Comparison of ENCODE assay signal across 30 cellular contexts in the genomic region with DNA sequence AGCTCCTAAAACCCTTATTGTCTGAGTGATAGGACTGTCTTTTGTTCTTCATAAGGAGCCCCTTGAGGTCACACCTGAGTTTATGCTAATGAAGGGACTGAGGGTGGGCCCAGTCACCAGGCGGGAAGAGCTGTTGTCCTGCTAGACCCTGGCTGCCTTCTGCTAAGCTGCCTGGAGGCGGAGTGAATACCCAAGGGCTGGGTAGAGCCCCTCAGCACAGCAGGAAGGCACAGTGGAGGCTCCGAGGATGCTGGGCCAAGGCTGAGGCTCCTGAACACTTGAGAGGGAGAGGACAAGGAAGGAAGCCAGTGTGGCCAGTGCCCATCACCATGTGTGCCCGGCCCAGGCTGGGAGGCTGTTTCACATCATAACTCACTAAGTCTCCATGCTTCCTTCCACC. TPM values are rescaled to one million over a fixed set of nuclear protein-coding genes. Genes with fewer than 3 reads are reported as not detected.
"Had no signal": no experiment of that assay in that cellular context is flagged by ENCODE, and none has a peak within 500 bp of the region (broad histone marks: within the 10 kb centered on the region; RNA-seq: fewer than 3 reads in every experiment).

No MANE protein-coding gene starts in this region.

- H3K27ac Mint-ChIP-seq: activated naive CD8-positive, alpha-beta T cell; dendritic cell treated with granulocyte-macrophage colony-stimulating factor and Interleukin-4, amounts not matched to agents 40 ng/mL and 50 ng/mL, for 4 days; mesothelial cell of epicardium; stimulated activated memory B cell treated with anti-CD40 and anti-IgM and Interleukin-4, amounts not matched to agents 10 μg/mL and 1 μg/mL and 100 μg/mL, for 72 hours; T-helper 2 cell treated with Interferon-gamma antibody and Interleukin-4, amounts not matched to agents 5 μg/mL and 100 μg/mL, for 36 hours had no signal

- H3K79me2 ChIP-seq: parathyroid adenoma had no signal

- DNase-seq: activated CD4-positive, alpha-beta T cell treated with anti-CD3 and anti-CD28 coated beads for 4 hours; activated CD4-positive, alpha-beta T cell treated with anti-CD3 and anti-CD28 coated beads, Interleukin-2, amount 50 U/mL, for 4 hours; activated effector memory CD4-positive, alpha-beta T cell treated with Interleukin-2 at 50 U/mL for 16 hours; activated naive CD4-positive, alpha-beta T cell treated with Interleukin-2 at 50 U/mL for 16 hours; activated T-cell treated with anti-CD3 and anti-CD28 coated beads for 4 hours; anterior cingulate cortex; foreskin melanocyte; heart right ventricle; islet precursor cell; left ventricle myocardium superior; mammary epithelial cell; naive B cell; occipital lobe; psoas muscle; sigmoid colon; small intestine; stimulated activated CD4-positive, alpha-beta T cell treated with anti-CD3 and anti-CD28 coated beads, Interleukin-4, amount 100 ng/mL, for 24 hours; stimulated activated CD8-positive, alpha-beta memory T cell treated with anti-CD3 and anti-CD28 coated beads, Interleukin-4, amount 100 ng/mL, for 48 hours; stomach; transverse colon had no signal

- H3K27ac ChIP-seq: esophagus muscularis mucosa, heart right ventricle, parathyroid adenoma, psoas muscle, sigmoid colon, stomach, transverse colon had no signal

- H3K4me1 ChIP-seq: parathyroid adenoma had no signal

- H3K36me3 ChIP-seq: esophagus muscularis mucosa, heart right ventricle, sigmoid colon, stomach, transverse colon had no signal

- H3K36me3 Mint-ChIP-seq: activated naive CD8-positive, alpha-beta T cell; mesothelial cell of epicardium; stimulated activated memory B cell treated with anti-CD40 and anti-IgM and Interleukin-4, amounts not matched to agents 10 μg/mL and 1 μg/mL and 100 μg/mL, for 72 hours had no signal

- H2AFZ ChIP-seq: parathyroid adenoma had no signal

- H3K4me3 Mint-ChIP-seq: activated naive CD8-positive, alpha-beta T cell; central memory CD8-positive, alpha-beta T cell; dendritic cell treated with granulocyte-macrophage colony-stimulating factor and Interleukin-4, amounts not matched to agents 40 ng/mL and 50 ng/mL, for 4 days; mesothelial cell of epicardium; naive B cell; stimulated activated memory B cell treated with anti-CD40 and anti-IgM and Interleukin-4, amounts not matched to agents 10 μg/mL and 1 μg/mL and 100 μg/mL, for 72 hours; T-helper 2 cell treated with Interferon-gamma antibody and Interleukin-4, amounts not matched to agents 5 μg/mL and 100 μg/mL, for 36 hours had no signal

- H3K9me3 Mint-ChIP-seq: central memory CD8-positive, alpha-beta T cell; dendritic cell treated with granulocyte-macrophage colony-stimulating factor and Interleukin-4, amounts not matched to agents 40 ng/mL and 50 ng/mL, for 4 days; mesothelial cell of epicardium; stimulated activated memory B cell treated with anti-CD40 and anti-IgM and Interleukin-4, amounts not matched to agents 10 μg/mL and 1 μg/mL and 100 μg/mL, for 72 hours; T-helper 2 cell treated with Interferon-gamma antibody and Interleukin-4, amounts not matched to agents 5 μg/mL and 100 μg/mL, for 36 hours had no signal

- ATAC-seq: left ventricle myocardium superior, psoas muscle had no signal

- FAIRE-seq: small intestine had no signal

- H3K4me3 ChIP-seq: esophagus muscularis mucosa, heart right ventricle, psoas muscle, sigmoid colon, stomach, transverse colon had no signal

- H3K9me3 ChIP-seq: esophagus muscularis mucosa, heart right ventricle, psoas muscle, sigmoid colon, stomach, transverse colon had no signal

- H3K9ac ChIP-seq: parathyroid adenoma had no signal

RNA-seq across cellular contexts. Expression of a gene that starts 4.9 kb away (rescaled TPM):
- total RNA-seq: bronchial epithelial cell, glomerular endothelial cell, transverse colon had no signal
- polyA plus RNA-seq: mammary epithelial cell had no signal
